ENCODE assay signal across 8 cellular contexts in genomic region chr4:166165829-166166420, GRCh38.
A peak's percentile ranks its signal among the peaks of the same experiment; 100 is the strongest.
DNase-seq lines count a peak whose midpoint lies in the region; ATAC-seq and TF ChIP-seq lines count a peak whose summit lies in the region.

No MANE protein-coding gene starts in this region.

- H3K4me3 ChIP-seq in SK-N-SH (ENCODE audit: low read depth in 2 of 2, low read length in 1 of 2): no peak overlapping the region; a peak in 1 of 4 replicates
- no peak overlapping the region for H3K4me3 ChIP-seq in esophagus squamous epithelium

- CTCF ChIA-PET in SK-N-SH (lab: Yijun Ruan, JAX): interaction anchor here (0.5 to 4.0 kb wide), 24 partner anchors 10 to 1125 kb away, joined by 3 to 32 read pairs (median 4); no protein-coding TSS in a partner anchor

- TF ChIP-seq RAD21 in SK-N-SH (IDR thresholded peaks at IDR 0.05; ENCODE audit: low read length): peak; percentile 93

- H3K36me3 ChIP-seq in SK-N-SH (replicated peaks in 1 of 2; ENCODE audit: control insufficient read depth in 1 of 2, insufficient read depth in 2 of 2, low read length in 1 of 2): no peaks in the 10 kb centered on the region
- no peaks in the 10 kb centered on the region for H3K36me3 ChIP-seq in esophagus squamous epithelium

- H3K27me3 ChIP-seq in SK-N-SH (ENCODE audit: insufficient read depth): no peaks in the 10 kb centered on the region
- no peaks in the 10 kb centered on the region for H3K27me3 ChIP-seq in esophagus squamous epithelium

- H3K36me3 Mint-ChIP-seq in neural crest cell (ENCODE audit: low read depth): no peaks in the 10 kb centered on the region

- H2AFZ ChIP-seq in SK-N-SH (ENCODE audit: low read depth): peak overlapping the region; percentile 21; the same call in 1 of the 2 replicates

- no peaks in the 10 kb centered on the region for H3K9me2 ChIP-seq in SK-N-SH

- no peak overlapping the region for H3K4me3 Mint-ChIP-seq in neural crest cell

- DNase-seq in NCI-H1092 (lab: John Stamatoyannopoulos, UW) (peak; percentile 87), SK-N-SH (peak; percentile 37), esophagus squamous epithelium (lab: John Stamatoyannopoulos, UW) (no peak), neural crest cell (ENCODE audit: low read depth, low spot score) (peak; percentile 28)
- DNase-seq in stimulated activated CD4-positive, alpha-beta T cell treated with anti-CD3 and anti-CD28 coated beads, Interleukin-4, amount 100 ng/mL, for 1 hour: no peak

- no peaks in the 10 kb centered on the region for H3F3A ChIP-seq in SK-N-SH (replicated peaks; ENCODE audit: insufficient read depth)

- no peak overlapping the region for H3K9ac ChIP-seq in SK-N-SH

- TF ChIP-seq CTCF in C4-2B (conservative IDR thresholded peaks at IDR 0.05) (peak; percentile 83), SK-N-SH (IDR thresholded peaks at IDR 0.05) (peak; percentile 88), esophagus squamous epithelium (IDR thresholded peaks at IDR 0.05) (peak; percentile 46 to 73 (median 53)), neural crest cell (conservative IDR thresholded peaks at IDR 0.05) (peak; percentile 84)

- no peaks in the 10 kb centered on the region for H3K9me3 Mint-ChIP-seq in neural crest cell

- H3K9me3 ChIP-seq in SK-N-SH: no peaks in the 10 kb centered on the region
- no peaks in the 10 kb centered on the region for H3K9me3 ChIP-seq in esophagus squamous epithelium

- peaks cover 38% of the 10 kb centered on the region for H3K27me3 Mint-ChIP-seq in neural crest cell (ENCODE audit: low read depth)

- H3K4me1 ChIP-seq in SK-N-SH (ENCODE audit: control insufficient read depth in 1 of 2, insufficient read depth in 2 of 2, low read depth in 1 of 2, low read length in 1 of 2) (no peaks in the 10 kb centered on the region), esophagus squamous epithelium (no peaks in the 10 kb centered on the region)

- no peaks in the 10 kb centered on the region for H4K20me1 ChIP-seq in SK-N-SH (ENCODE audit: insufficient read depth)

- intact Hi-C loops in esophagus squamous epithelium (cut with DNase I): no loop called here

- peaks cover 5% of the 10 kb centered on the region for H3K4me1 Mint-ChIP-seq in neural crest cell

- H3K27ac ChIP-seq in C4-2B (no peak overlapping the region), SK-N-SH (ENCODE audit: low read depth in 2 of 2, low read length in 1 of 2) (no peak overlapping the region), esophagus squamous epithelium (no peak overlapping the region)

- no peak for TF ChIP-seq POLR2A in esophagus squamous epithelium (IDR thresholded peaks at IDR 0.05)

- POLR2A ChIA-PET in SK-N-SH (lab: Yijun Ruan, JAX): no interaction called here

- no peak for TF ChIP-seq EP300 in SK-N-SH (IDR thresholded peaks at IDR 0.05; ENCODE audit: borderline replicate concordance in 1 of 2, low read depth in 1 of 2, low read length in 1 of 2)

- ATAC-seq in GM18508 (IDR thresholded peaks at IDR 0.05; ENCODE audit: insufficient read depth, unreplicated experiment) (peak; percentile 100), HG02852 (IDR thresholded peaks at IDR 0.05; ENCODE audit: unreplicated experiment) (peak; percentile 99)

- H3K4me2 ChIP-seq in SK-N-SH: no peak overlapping the region

- H3K27ac Mint-ChIP-seq in neural crest cell (ENCODE audit: unreplicated experiment): no peak overlapping the region

- H3K79me2 ChIP-seq in SK-N-SH (ENCODE audit: insufficient read depth): no peaks in the 10 kb centered on the region

- under 1% methylated on average over 7 of the region's 7 CpGs for WGBS in SK-N-SH (ENCODE audit: low lambda C conversion rate)
- WGBS in esophagus squamous epithelium, 2 donors: 0 to 3% methylated on average over 7 of the region's 7 CpGs

TF ChIP-seq in SK-N-SH, 30 proteins besides CTCF, POLR2A, EP300 and RAD21:
- no peak for TF ChIP-seq TAF1 (IDR thresholded peaks at IDR 0.05; ENCODE audit: borderline replicate concordance, low read depth, low read length)
- TF ChIP-seq SMC3 (IDR thresholded peaks at IDR 0.05; ENCODE audit: low read depth, low read length): peak; percentile 91

Comparison
In these comparisons a context has a peak if more than half of its experiments do, and no peak if none do; other contexts are left out.
1. DNase-seq: peak in NCI-H1092 (single experiment), SK-N-SH (single experiment) and neural crest cell (single experiment); none in esophagus squamous epithelium (single experiment) and stimulated activated CD4-positive, alpha-beta T cell treated with anti-CD3 and anti-CD28 coated beads, Interleukin-4, amount 100 ng/mL, for 1 hour (single experiment).
2. Peak in every context shown above with its lines, with median percentiles within 50 percentile points of each other: CTCF ChIP-seq.